ENCODE assay signal across 21 cellular contexts in genomic region chr9:82457281-82457680, GRCh38.
"Had no signal": no experiment of that assay in that cellular context is flagged by ENCODE, and none has a peak within 500 bp of the region (broad histone marks: within the 10 kb centered on the region; RNA-seq: fewer than 3 reads in every experiment).

No MANE protein-coding gene starts in this region.

- H3K4me3 Mint-ChIP-seq: activated CD4-positive, alpha-beta memory T cell treated with anti-CD3 and anti-CD28 coated beads for 36 hours; activated naive CD4-positive, alpha-beta T cell treated with anti-CD3 and anti-CD28 coated beads for 36 hours; activated naive CD8-positive, alpha-beta T cell treated with anti-CD3 and anti-CD28 coated beads, Interleukin-2, amount 10 ng/mL, durations not matched to agents 7 days and 5 days; activated T-cell treated with anti-CD3 and anti-CD28 coated beads, Interleukin-2, amount 50 U/mL, for 72 hours; mesothelial cell of epicardium; naive thymus-derived CD8-positive, alpha-beta T cell; stimulated activated naive CD8-positive, alpha-beta T cell treated with anti-CD3 and anti-CD28 coated beads, Interleukin-15, amount 100 ng/mL, for 72 hours had no signal

- H3K27me3 Mint-ChIP-seq: activated CD4-positive, alpha-beta memory T cell treated with anti-CD3 and anti-CD28 coated beads for 36 hours; activated naive CD8-positive, alpha-beta T cell treated with anti-CD3 and anti-CD28 coated beads, Interleukin-2, amount 10 ng/mL, durations not matched to agents 7 days and 5 days; naive thymus-derived CD8-positive, alpha-beta T cell; stimulated activated naive CD8-positive, alpha-beta T cell treated with anti-CD3 and anti-CD28 coated beads, Interleukin-15, amount 100 ng/mL, for 72 hours had no signal

- H3K4me3 ChIP-seq: body of pancreas, cardiac muscle cell, ovary, psoas muscle, right atrium auricular region, tibial artery had no signal

- H3K9me3 ChIP-seq: body of pancreas, neutrophil, ovary, psoas muscle had no signal

- H3K27ac ChIP-seq: body of pancreas, cardiac muscle cell, foreskin keratinocyte, neutrophil, ovary, psoas muscle, right atrium auricular region, tibial artery had no signal

- ATAC-seq: activated T-cell treated with anti-CD3 and anti-CD28 coated beads, Interleukin-2, amount 50 U/mL, for 72 hours; body of pancreas; naive thymus-derived CD8-positive, alpha-beta T cell; psoas muscle; stimulated activated naive CD8-positive, alpha-beta T cell treated with anti-CD3 and anti-CD28 coated beads, Interleukin-15, amount 100 ng/mL, for 72 hours had no signal

- H3K36me3 Mint-ChIP-seq: activated CD4-positive, alpha-beta memory T cell treated with anti-CD3 and anti-CD28 coated beads for 36 hours; activated naive CD8-positive, alpha-beta T cell treated with anti-CD3 and anti-CD28 coated beads, Interleukin-2, amount 10 ng/mL, durations not matched to agents 7 days and 5 days; naive thymus-derived CD8-positive, alpha-beta T cell had no signal

- H3K27ac Mint-ChIP-seq: activated CD4-positive, alpha-beta memory T cell treated with anti-CD3 and anti-CD28 coated beads for 36 hours; activated naive CD4-positive, alpha-beta T cell treated with anti-CD3 and anti-CD28 coated beads for 36 hours; activated naive CD8-positive, alpha-beta T cell treated with anti-CD3 and anti-CD28 coated beads, Interleukin-2, amount 10 ng/mL, durations not matched to agents 7 days and 5 days; activated T-cell treated with anti-CD3 and anti-CD28 coated beads, Interleukin-2, amount 50 U/mL, for 72 hours; mesothelial cell of epicardium; naive thymus-derived CD8-positive, alpha-beta T cell; stimulated activated naive CD8-positive, alpha-beta T cell treated with anti-CD3 and anti-CD28 coated beads, Interleukin-15, amount 100 ng/mL, for 72 hours had no signal

- H3K36me3 ChIP-seq: cardiac muscle cell, neutrophil, ovary, right atrium auricular region, tibial artery had no signal

- DNase-seq: activated CD4-positive, alpha-beta memory T cell treated with anti-CD3 and anti-CD28 coated beads for 36 hours; activated CD4-positive, alpha-beta T cell treated with anti-CD3 and anti-CD28 coated beads for 4 hours; activated CD4-positive, CD25-positive, alpha-beta regulatory T cell; activated effector memory CD4-positive, alpha-beta T cell treated with Interleukin-2 at 50 U/mL for 16 hours; activated naive CD4-positive, alpha-beta T cell treated with anti-CD3 and anti-CD28 coated beads for 36 hours; activated naive CD8-positive, alpha-beta T cell treated with anti-CD3 and anti-CD28 coated beads, Interleukin-2, amount 10 ng/mL, durations not matched to agents 7 days and 5 days; activated T-cell treated with anti-CD3 and anti-CD28 coated beads, Interleukin-2, amount 50 U/mL, for 72 hours; body of pancreas; effector memory CD4-positive, alpha-beta T cell; naive thymus-derived CD8-positive, alpha-beta T cell; ovary; psoas muscle; stimulated activated CD4-positive, alpha-beta T cell treated with anti-CD3 and anti-CD28 coated beads, Interleukin-4, amount 100 ng/mL, for 4 hours; stimulated activated naive CD8-positive, alpha-beta T cell treated with anti-CD3 and anti-CD28 coated beads, Interleukin-15, amount 100 ng/mL, for 72 hours; T-helper 9 cell; tibial artery had no signal

- H3K4me1 ChIP-seq: body of pancreas, foreskin keratinocyte, psoas muscle, right atrium auricular region, tibial artery had no signal

- H3K4me1 Mint-ChIP-seq: activated naive CD8-positive, alpha-beta T cell treated with anti-CD3 and anti-CD28 coated beads, Interleukin-2, amount 10 ng/mL, durations not matched to agents 7 days and 5 days; naive thymus-derived CD8-positive, alpha-beta T cell; stimulated activated naive CD8-positive, alpha-beta T cell treated with anti-CD3 and anti-CD28 coated beads, Interleukin-15, amount 100 ng/mL, for 72 hours had no signal

- H3K27me3 ChIP-seq: body of pancreas, foreskin keratinocyte, neutrophil, ovary, right atrium auricular region, tibial artery had no signal
